8 cellular contexts compared by ENCODE assay signal in the genomic region with DNA sequence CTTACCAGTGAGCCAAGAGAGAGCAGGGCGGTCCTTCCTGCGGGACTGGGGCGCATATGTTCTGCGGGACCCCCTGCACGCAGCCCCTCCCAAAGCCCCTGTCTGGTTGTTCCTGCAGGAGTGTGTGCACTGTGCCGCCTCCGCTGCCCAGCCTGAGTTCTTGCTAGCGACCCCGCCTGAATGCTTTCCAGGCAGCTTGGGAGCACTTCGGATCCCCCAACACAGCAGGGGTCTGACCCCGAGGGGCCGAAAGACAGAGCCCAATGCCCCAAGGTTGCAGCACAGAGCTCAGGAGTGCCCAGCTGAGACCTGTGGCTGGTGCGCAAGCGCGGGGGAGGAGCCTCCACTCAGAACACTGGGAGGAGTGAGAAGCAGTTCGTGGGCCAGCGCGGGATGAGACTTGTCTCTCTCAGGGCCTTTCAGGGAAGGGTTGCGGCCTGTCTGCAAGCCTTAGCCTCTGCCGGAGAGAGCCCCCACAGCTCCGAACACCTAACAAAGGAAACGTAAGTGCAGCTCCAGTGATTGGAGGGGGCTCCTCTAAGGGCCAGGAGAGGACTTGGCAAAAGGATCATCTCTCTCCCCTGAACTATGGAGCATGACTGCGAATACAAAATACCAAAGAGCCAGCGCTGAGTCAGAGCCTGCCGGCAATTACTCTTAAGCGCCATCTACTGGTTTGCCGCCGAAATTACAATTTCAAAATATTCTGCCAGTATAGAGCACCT. TPM values are rescaled to one million over a fixed set of nuclear protein-coding genes. Genes with fewer than 3 reads are reported as not detected.
DNase-seq lines count a peak whose midpoint lies in the region; ATAC-seq and TF ChIP-seq lines count a peak whose summit lies in the region.

No MANE protein-coding gene starts in this region.

- TF ChIP-seq CTCF in CD4-positive, alpha-beta T cell (IDR thresholded peaks at IDR 0.05), result peak; percentile 86
- TF ChIP-seq CTCF in lower lobe of right lung (IDR thresholded peaks at IDR 0.05), result peak; percentile 84

- H3K4me3 Mint-ChIP-seq in CD4-positive, alpha-beta T cell, result peak overlapping the region; percentile 88
- H3K4me3 Mint-ChIP-seq in activated CD4-positive, alpha-beta memory T cell treated with anti-CD3 and anti-CD28 coated beads for 36 hours, result peak overlapping the region; percentile 85

- intact Hi-C loops in CD4-positive, alpha-beta T cell (cut with DNase I, micrococcal nuclease), result loop anchor here (1.0 to 5.0 kb wide), 6 partner anchors 49 to 292 kb away; a partner anchor contains a TSS
- intact Hi-C loops in activated CD4-positive, alpha-beta memory T cell treated with anti-CD3 and anti-CD28 coated beads for 36 hours (cut with micrococcal nuclease), result loop anchor here (1.0 to 2.0 kb wide), 8 partner anchors 17 to 294 kb away; a partner anchor contains a TSS
- intact Hi-C loops in lower lobe of right lung (cut with DNase I), result no loop called here

- H3K27me3 ChIP-seq in CD4-positive, alpha-beta T cell (ENCODE audit: control insufficient read depth, insufficient read depth, low read length), result no peaks in the 10 kb centered on the region
- no peaks in the 10 kb centered on the region for H3K27me3 ChIP-seq in lower lobe of right lung (ENCODE audit: low read depth)

- CTCF ChIA-PET in CD4-positive, alpha-beta T cell (lab: Charles Lee), result interaction anchor here (0.7 to 1.9 kb wide), 9 partner anchors 8 to 295 kb away, joined by 3 to 5 read pairs (median 4); a partner anchor contains a TSS
- CTCF ChIA-PET in activated CD4-positive, alpha-beta memory T cell treated with anti-CD3 and anti-CD28 coated beads for 36 hours (lab: Charles Lee), result interaction anchor here (0.6 to 4.0 kb wide), 28 partner anchors 8 to 340 kb away, joined by 3 to 33 read pairs (median 4); a partner anchor contains a TSS

- peak overlapping the region; percentile 85 for H3K4me3 ChIP-seq in lower lobe of right lung

- peaks cover 28% of the 10 kb centered on the region for H3K4me1 Mint-ChIP-seq in CD4-positive, alpha-beta T cell (ENCODE audit: low read depth)
- peaks cover 17% of the 10 kb centered on the region for H3K4me1 Mint-ChIP-seq in activated CD4-positive, alpha-beta memory T cell treated with anti-CD3 and anti-CD28 coated beads for 36 hours (ENCODE audit: low read depth)

- peak overlapping the region; percentile 58 for H3K27ac ChIP-seq in CD4-positive, alpha-beta T cell (ENCODE audit: low read depth, low read length)
- peak overlapping the region; percentile 95 for H3K27ac ChIP-seq in lower lobe of right lung

- POLR2A ChIA-PET in CD4-positive, alpha-beta T cell (lab: Charles Lee), result interaction anchor here (0.6 to 1.9 kb wide), 13 partner anchors 10 to 362 kb away, joined by 3 to 42 read pairs (median 4); a partner anchor contains a TSS
- POLR2A ChIA-PET in activated CD4-positive, alpha-beta memory T cell treated with anti-CD3 and anti-CD28 coated beads for 36 hours (lab: Charles Lee), result interaction anchor here (0.8 to 1.3 kb wide), 5 partner anchors 10 to 51 kb away, joined by 3 to 7 read pairs (median 3); a partner anchor contains a TSS

- H3K9me3 ChIP-seq in CD4-positive, alpha-beta T cell (ENCODE audit: control insufficient read depth, low read length), result no peaks in the 10 kb centered on the region
- no peaks in the 10 kb centered on the region for H3K9me3 ChIP-seq in lower lobe of right lung

- no peaks in the 10 kb centered on the region for H3K27me3 Mint-ChIP-seq in CD4-positive, alpha-beta T cell
- H3K27me3 Mint-ChIP-seq in activated CD4-positive, alpha-beta memory T cell treated with anti-CD3 and anti-CD28 coated beads for 36 hours, result no peaks in the 10 kb centered on the region

- H3K9me3 Mint-ChIP-seq in CD4-positive, alpha-beta T cell, result no peaks in the 10 kb centered on the region
- no peaks in the 10 kb centered on the region for H3K9me3 Mint-ChIP-seq in activated CD4-positive, alpha-beta memory T cell treated with anti-CD3 and anti-CD28 coated beads for 36 hours

- no peaks in the 10 kb centered on the region for H3K36me3 Mint-ChIP-seq in CD4-positive, alpha-beta T cell (ENCODE audit: low read depth)
- H3K36me3 Mint-ChIP-seq in activated CD4-positive, alpha-beta memory T cell treated with anti-CD3 and anti-CD28 coated beads for 36 hours, result no peaks in the 10 kb centered on the region

- peak; percentile 79 to 87 (median 84) for DNase-seq in CD4-positive, alpha-beta T cell
- DNase-seq in NCI-H748 treated with DMSO at 0.1 percent for 48 hours (lab: John Stamatoyannopoulos, UW), result peak; percentile 93
- peak; percentile 92 for DNase-seq in activated CD4-positive, alpha-beta memory T cell treated with anti-CD3 and anti-CD28 coated beads for 36 hours
- peak; percentile 92 for DNase-seq in ecto neural progenitor cell (ENCODE audit: low spot score)
- peak; percentile 96 for DNase-seq in lower lobe of right lung
- peak; percentile 79 to 88 (median 84) for DNase-seq in stimulated activated CD4-positive, alpha-beta T cell treated with anti-CD3 and anti-CD28 coated beads, TNF-alpha, amount 100 ng/mL, for 24 hours (ENCODE audit: low read depth in 3 of 3)

- peak overlapping the region; percentile 94 for H3K27ac Mint-ChIP-seq in CD4-positive, alpha-beta T cell
- H3K27ac Mint-ChIP-seq in activated CD4-positive, alpha-beta memory T cell treated with anti-CD3 and anti-CD28 coated beads for 36 hours, result peak overlapping the region; percentile 93

- peak; percentile 97 for ATAC-seq in CD4-positive, alpha-beta T cell (ENCODE audit: poor library complexity)
- ATAC-seq in GM19395 (IDR thresholded peaks at IDR 0.05; ENCODE audit: unreplicated experiment) (peak; percentile 95), HG03565 (IDR thresholded peaks at IDR 0.05; ENCODE audit: unreplicated experiment) (peak; percentile 89), lower lobe of right lung (peak; percentile 99 to 100)

- H3K36me3 ChIP-seq in lower lobe of right lung, result no peaks in the 10 kb centered on the region

- H3K4me1 ChIP-seq in lower lobe of right lung, result peaks cover 17% of the 10 kb centered on the region

RNA-seq across cellular contexts. Expression of a gene that starts 50.5 kb away (rescaled TPM):
- total RNA-seq in CD4-positive, alpha-beta T cell, result 10 to 100 TPM; 11.5 to 12.8 TPM
- 10 to 100 TPM; 38.9 to 40.1 TPM for total RNA-seq in activated CD4-positive, alpha-beta memory T cell treated with anti-CD3 and anti-CD28 coated beads for 36 hours
- total RNA-seq in lower lobe of right lung, result 26.1 TPM

Comparison
In these comparisons a context has a peak if more than half of its experiments do, and no peak if none do; other contexts are left out.
1. Peak in every context shown above with its lines: DNase-seq, ATAC-seq, H3K4me3 ChIP-seq and H3K27ac ChIP-seq.